Comparison of ENCODE assay signal across 1 cellular context in genomic region chr17:6994666-6995246, GRCh38.
TF ChIP-seq lines count a peak whose summit lies in the region.

No MANE protein-coding gene starts in this region.

TF ChIP-seq in GM23338, 12 proteins besides CTCF, POLR2A, EP300 and RAD21 (continued from another document):
- TF ChIP-seq ZNF462 (CRISPR knock-in tag; IDR thresholded peaks at IDR 0.05) (no peak), ZNF114 (CRISPR knock-in tag; IDR thresholded peaks at IDR 0.05) (no peak), CREB1 (CRISPR knock-in tag; IDR thresholded peaks at IDR 0.05; ENCODE audit: low read depth) (no peak), JUNB (IDR thresholded peaks at IDR 0.05; ENCODE audit: unreplicated experiment) (no peak), ZNF331 (CRISPR knock-in tag; IDR thresholded peaks at IDR 0.05; ENCODE audit: low read depth) (no peak), NANOG (IDR thresholded peaks at IDR 0.05; ENCODE audit: borderline replicate concordance) (no peak), ETS1 (IDR thresholded peaks at IDR 0.05) (no peak), EZH2phosphoT487 (IDR thresholded peaks at IDR 0.05; ENCODE audit: unreplicated experiment) (no peak), EZH2 (IDR thresholded peaks at IDR 0.05; ENCODE audit: low read depth, unreplicated experiment) (no peak), REST (IDR thresholded peaks at IDR 0.05; ENCODE audit: unreplicated experiment) (no peak)
